8 cellular contexts compared by ENCODE assay signal in genomic region chr1:235642021-235642942, GRCh38. TPM values are rescaled to one million over a fixed set of nuclear protein-coding genes. Genes with fewer than 3 reads are reported as not detected.
DNase-seq lines count a peak whose midpoint lies in the region; TF ChIP-seq lines count a peak whose summit lies in the region.

No MANE protein-coding gene starts in this region.

- H3K4me3 ChIP-seq in epithelial cell of esophagus (ENCODE audit: low read length): no peak overlapping the region

- no peak for TF ChIP-seq CTCF in epithelial cell of esophagus (IDR thresholded peaks at IDR 0.05; ENCODE audit: insufficient read depth, low read depth, low read length, missing control alignments)

- DNase-seq in DMS153 treated with DMSO at 0.1 percent for 48 hours (lab: John Stamatoyannopoulos, UW; ENCODE audit: unreplicated experiment) (peak; percentile 15), H4 (ENCODE audit: low spot score) (peak; percentile 88), NCI-H1105 treated with DMSO at 0.1 percent for 48 hours (lab: John Stamatoyannopoulos, UW) (peak; percentile 56), epithelial cell of esophagus (ENCODE audit: low read depth) (peak; percentile 65), HUDEP-2 (lab: John Stamatoyannopoulos, UW; ENCODE audit: unreplicated experiment in 76 of 76) (no peak), NCI-H226 (no peak)
- DNase-seq in activated CD4-positive, alpha-beta T cell treated with anti-CD3 and anti-CD28 coated beads, Interleukin-2, amount 50 U/mL, for 1 hour: peak; percentile 63
- peak; percentile 53 for DNase-seq in stimulated activated CD4-positive, alpha-beta T cell treated with anti-CD3 and anti-CD28 coated beads, Interleukin-4, amount 100 ng/mL, for 1 hour

RNA-seq across cellular contexts. Expression of gene GNG4, which starts 7.3 kb away (rescaled TPM):
- 6.0 and 9.0 TPM in 2 replicates for total RNA-seq in H4 (2014; rRNA removed; shearing (Covaris generic))

Comparison
In these comparisons a context has a peak if more than half of its experiments do, and no peak if none do; other contexts are left out.
1. DNase-seq: peak in DMS153 treated with DMSO at 0.1 percent for 48 hours (single experiment), H4 (single experiment), NCI-H1105 treated with DMSO at 0.1 percent for 48 hours (single experiment), activated CD4-positive, alpha-beta T cell treated with anti-CD3 and anti-CD28 coated beads, Interleukin-2, amount 50 U/mL, for 1 hour (single experiment), epithelial cell of esophagus (single experiment) and stimulated activated CD4-positive, alpha-beta T cell treated with anti-CD3 and anti-CD28 coated beads, Interleukin-4, amount 100 ng/mL, for 1 hour (single experiment); none in HUDEP-2 (0 of 76) and NCI-H226 (single experiment).